ENCODE assay signal across 8 cellular contexts in the genomic region with DNA sequence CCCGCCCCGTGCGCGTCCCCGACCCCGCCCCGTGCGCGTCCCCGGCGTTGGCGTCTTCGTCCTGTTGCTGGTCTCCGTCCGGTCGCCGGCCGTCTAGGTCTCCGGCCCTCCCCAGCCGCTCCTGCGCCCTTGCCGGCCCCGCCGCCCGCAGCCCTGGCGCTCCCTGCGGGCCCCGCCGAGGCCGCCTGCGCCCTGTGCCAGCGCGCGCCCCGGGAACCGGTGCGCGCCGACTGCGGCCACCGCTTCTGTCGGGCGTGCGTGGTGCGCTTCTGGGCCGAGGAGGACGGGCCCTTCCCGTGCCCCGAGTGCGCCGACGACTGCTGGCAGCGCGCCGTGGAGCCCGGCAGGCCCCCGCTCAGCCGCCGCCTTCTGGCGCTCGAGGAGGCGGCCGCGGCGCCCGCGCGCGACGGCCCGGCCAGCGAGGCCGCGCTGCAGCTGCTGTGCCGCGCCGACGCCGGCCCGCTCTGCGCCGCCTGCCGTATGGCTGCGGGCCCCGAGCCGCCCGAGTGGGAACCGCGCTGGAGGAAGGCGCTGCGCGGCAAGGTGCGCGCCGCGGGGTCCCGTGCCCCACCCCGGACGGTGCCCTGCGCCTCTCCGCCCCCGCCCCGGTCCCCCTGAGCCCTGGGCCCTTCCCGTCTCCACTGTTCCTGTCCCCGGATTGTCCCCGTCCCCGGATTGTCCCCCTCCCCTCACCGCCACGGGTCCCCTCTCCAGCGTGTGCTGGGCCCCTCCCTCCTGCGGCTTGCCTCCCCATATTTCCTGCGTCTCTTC. TPM values are rescaled to one million over a fixed set of nuclear protein-coding genes. Genes with fewer than 3 reads are reported as not detected.
DNase-seq lines count a peak whose midpoint lies in the region; ATAC-seq lines count a peak whose summit lies in the region.

A gene (plus strand): TSS at position 47 of the 771 bp plus-strand sequence.

- intact Hi-C loops in Right ventricle myocardium superior (cut with DNase I) = no loop called here
- intact Hi-C loops in posterior cingulate gyrus (cut with DNase I) = no loop called here
- intact Hi-C loops in aorta (cut with DNase I) = loop anchor here in 1 of 2 donors (2.0 to 10.0 kb wide), 2 partner anchors 81 to 113 kb away; a partner anchor contains a TSS

- DNase-seq in DMS53 (lab: John Stamatoyannopoulos, UW) (peak; percentile 64), DMS53 treated with DMSO at 0.1 percent for 48 hours (lab: John Stamatoyannopoulos, UW; ENCODE audit: unreplicated experiment) (no peak), NCI-H2171 treated with DMSO at 0.1 percent for 48 hours (lab: John Stamatoyannopoulos, UW) (peak; percentile 38), activated gamma-delta T cell treated with Interleukin-2 at 50 U/mL for 16 hours (peak; percentile 85), Right ventricle myocardium superior (peak; percentile 95), posterior cingulate gyrus (peak; percentile 85 to 98 (median 90)), aorta (peak; percentile 93 to 98)

- ATAC-seq in HG02588 (IDR thresholded peaks at IDR 0.05; ENCODE audit: unreplicated experiment) (peak; percentile 65), Right ventricle myocardium superior (ENCODE audit: poor library complexity) (peak; percentile 92), aorta (ENCODE audit: low FRiP score) (peak; percentile 96)

- peak within 1 kb of the TSS; percentile 68 to 98 for H3K4me3 ChIP-seq in aorta (ENCODE audit: low read length in 2 of 2)

- H3K27me3 ChIP-seq in aorta (ENCODE audit: control insufficient read depth in 1 of 2, insufficient read depth in 2 of 2, low read length in 1 of 2) = no peaks in the 10 kb centered on the region

- peaks cover 0 to 1% of the 10 kb centered on the region in 2 donors for H3K36me3 ChIP-seq in aorta (ENCODE audit: control insufficient read depth in 1 of 2, insufficient read depth in 2 of 2, low read length in 1 of 2)

- no peaks in the 10 kb centered on the region for H3K4me1 ChIP-seq in aorta (ENCODE audit: control insufficient read depth in 1 of 2, insufficient read depth in 2 of 2, low read length in 2 of 2)

- WGBS in aorta, 2 donors = 1% methylated on average over 30 to 112 of the region's 112 CpGs

- peak within 1 kb of the TSS; percentile 45 to 99 for H3K27ac ChIP-seq in aorta (ENCODE audit: low read depth in 1 of 2, low read length in 2 of 2)

- no peaks in the 10 kb centered on the region for H3K9me3 ChIP-seq in aorta (ENCODE audit: control insufficient read depth, low read length)

RNA-seq across cellular contexts. Expression of the gene that starts here (rescaled TPM):
- total RNA-seq in Right ventricle myocardium superior (81.7 TPM), aorta (10 to 100 TPM; 52.4 to 94.0 TPM)
- polyA plus RNA-seq in aorta = 10 to 100 TPM; 22.8 to 28.5 TPM
